In genomic region chr7:14446829-14447228, GRCh38 we compare ENCODE assay signal across 16 cellular contexts.
DNase-seq lines count a peak whose midpoint lies in the region; ATAC-seq, FAIRE-seq and TF ChIP-seq lines count a peak whose summit lies in the region.
"Had no signal": no experiment of that assay in that cellular context is flagged by ENCODE, and none has a peak within 500 bp of the region (broad histone marks: within the 10 kb centered on the region; RNA-seq: fewer than 3 reads in every experiment).

No MANE protein-coding gene starts in this region.

- FAIRE-seq in small intestine (lab: Jason Lieb, UNC), result no peak

- peak; percentile 3 for DNase-seq in central memory CD4-positive, alpha-beta T cell
- no peak for DNase-seq in Karpas-422
- no peak for DNase-seq in stomach
- DNase-seq in small intestine, result no peak
- DNase-seq in Kasumi-1 (lab: John Stamatoyannopoulos, UW), result no peak
- DNase-seq: caudate nucleus; DMS153; glutamatergic neuron; left colon; NCI-H1694 treated with DMSO at 0.1 percent for 48 hours; NCI-H748 treated with DMSO at 0.1 percent for 48 hours; Right ventricle myocardium superior; stimulated activated CD4-positive, alpha-beta T cell treated with anti-CD3 and anti-CD28 coated beads, Interleukin-2, amount 100 ng/mL, for 24 hours had no signal

- H4K20me1 ChIP-seq in Karpas-422 (ENCODE audit: insufficient read depth, low read depth, low read length), result no peaks in the 10 kb centered on the region

- no peak for TF ChIP-seq CTCF in stomach (IDR thresholded peaks at IDR 0.05)

- H3K9me2 ChIP-seq in Karpas-422 (replicated peaks; ENCODE audit: insufficient read depth, low read length), result no peaks in the 10 kb centered on the region

- H3K4me1 ChIP-seq in Karpas-422 (ENCODE audit: low read length) (peaks cover 4% of the 10 kb centered on the region; the same call in 1 of the 2 replicates), stomach (no peaks in the 10 kb centered on the region), small intestine (ENCODE audit: control insufficient read depth in 2 of 2, insufficient read depth in 1 of 2, low read depth in 1 of 2, low read length in 1 of 2) (no peaks in the 10 kb centered on the region)

- H3K9me3 ChIP-seq in Karpas-422 (ENCODE audit: low read length) (no peaks in the 10 kb centered on the region), stomach (peaks cover 0 to 7% (median 0%) of the 10 kb centered on the region in 4 donors), small intestine (ENCODE audit: control insufficient read depth, low read depth) (no peaks in the 10 kb centered on the region)

- H3K4me3 ChIP-seq in Karpas-422 (ENCODE audit: low read length) (no peak overlapping the region), stomach (no peak overlapping the region), small intestine (ENCODE audit: low read depth in 1 of 2, low read length in 2 of 2) (no peak overlapping the region)

- no peak for TF ChIP-seq POLR2A in stomach (IDR thresholded peaks at IDR 0.05)

- H3K27ac ChIP-seq in Karpas-422 (ENCODE audit: low read length) (no peak overlapping the region), stomach (no peak overlapping the region), small intestine (ENCODE audit: low read depth in 1 of 2, low read length in 1 of 2) (no peak overlapping the region)

- H3K27me3 ChIP-seq in Karpas-422 (ENCODE audit: low read length) (no peaks in the 10 kb centered on the region), stomach (no peaks in the 10 kb centered on the region), small intestine (ENCODE audit: control insufficient read depth in 2 of 2, insufficient read depth in 2 of 2, low read length in 2 of 2) (no peaks in the 10 kb centered on the region)

- WGBS in stomach, 5 donors, result 51 to 68% (median 63%) methylated on average over 3 of the region's 3 CpGs
- 11 to 40% (median 24%) methylated on average over 3 of the region's 3 CpGs for WGBS in small intestine, 3 donors

- no peaks in the 10 kb centered on the region for H3K79me2 ChIP-seq in Karpas-422 (ENCODE audit: low read length)

- H2AFZ ChIP-seq in Karpas-422 (ENCODE audit: low read length), result no peak overlapping the region

- H3K9ac ChIP-seq in Karpas-422 (ENCODE audit: low read length), result no peak overlapping the region

- ATAC-seq in GM18498 (IDR thresholded peaks at IDR 0.05; ENCODE audit: unreplicated experiment) (peak; percentile 68), GM21423 (IDR thresholded peaks at IDR 0.05; ENCODE audit: unreplicated experiment) (peak; percentile 91), HG03095 (IDR thresholded peaks at IDR 0.05; ENCODE audit: unreplicated experiment) (peak; percentile 69)
- ATAC-seq: left colon had no signal

- intact Hi-C loops in stomach (cut with DNase I; ENCODE audit: low total_unique reads), result no loop called here

- H3K4me2 ChIP-seq in Karpas-422 (ENCODE audit: low read depth, low read length, poor library complexity, severe bottlenecking), result no peak overlapping the region

- H3K36me3 ChIP-seq in Karpas-422 (ENCODE audit: insufficient read depth, low read length), result no peaks in the 10 kb centered on the region
- no peaks in the 10 kb centered on the region for H3K36me3 ChIP-seq in stomach
- no peaks in the 10 kb centered on the region for H3K36me3 ChIP-seq in small intestine (ENCODE audit: control insufficient read depth in 2 of 2, insufficient read depth in 2 of 2, low read length in 2 of 2)

- no peak for TF ChIP-seq EP300 in stomach (IDR thresholded peaks at IDR 0.05)
